ENCODE assay signal across 8 cellular contexts in genomic region chr1:108877858-108878257, GRCh38.
A peak's percentile ranks its signal among the peaks of the same experiment; 100 is the strongest.
DNase-seq lines count a peak whose midpoint lies in the region; ATAC-seq lines count a peak whose summit lies in the region.

No MANE protein-coding gene starts in this region.

- H3K27me3 ChIP-seq in rectal smooth muscle tissue (ENCODE audit: control insufficient read depth, insufficient read depth, low read length) = no peaks in the 10 kb centered on the region

- H3K4me1 ChIP-seq in rectal smooth muscle tissue (ENCODE audit: control insufficient read depth, insufficient read depth, low read length) = no peaks in the 10 kb centered on the region

- no peak overlapping the region for H3K27ac ChIP-seq in SK-N-MC
- peak overlapping the region; percentile 76 for H3K27ac ChIP-seq in rectal smooth muscle tissue (ENCODE audit: low read depth, low read length)

- no peak overlapping the region for H3K27ac Mint-ChIP-seq in activated naive CD4-positive, alpha-beta T cell treated with anti-CD3 and anti-CD28 coated beads, Interleukin-2, amount 10 ng/mL, durations not matched to agents 7 days and 5 days

- peak overlapping the region; percentile 96 for H3K4me3 Mint-ChIP-seq in activated naive CD4-positive, alpha-beta T cell treated with anti-CD3 and anti-CD28 coated beads, Interleukin-2, amount 10 ng/mL, durations not matched to agents 7 days and 5 days

- DNase-seq in activated naive CD4-positive, alpha-beta T cell treated with anti-CD3 and anti-CD28 coated beads, Interleukin-2, amount 10 ng/mL, durations not matched to agents 7 days and 5 days = no peak
- no peak for DNase-seq in activated naive CD4-positive, alpha-beta T cell (lab: John Stamatoyannopoulos, UW)
- DNase-seq in SK-N-MC (ENCODE audit: low read depth, low spot score) (no peak), fibroblast of peridontal ligament (ENCODE audit: extremely low read depth) (peak; percentile 29), NCI-H1694 treated with DMSO at 0.1 percent for 48 hours (lab: John Stamatoyannopoulos, UW) (no peak)

- H3K9ac ChIP-seq in SK-N-MC (ENCODE audit: insufficient read length) (peak overlapping the region; percentile 82), rectal smooth muscle tissue (ENCODE audit: low read length) (peak overlapping the region; percentile 38)

- no peak for ATAC-seq in HG02678 (IDR thresholded peaks at IDR 0.05; ENCODE audit: unreplicated experiment)
- ATAC-seq in HG02885 (IDR thresholded peaks at IDR 0.05; ENCODE audit: poor library complexity, unreplicated experiment) = no peak

- H3K4me1 Mint-ChIP-seq in activated naive CD4-positive, alpha-beta T cell treated with anti-CD3 and anti-CD28 coated beads, Interleukin-2, amount 10 ng/mL, durations not matched to agents 7 days and 5 days = peaks cover 26% of the 10 kb centered on the region

- peaks cover 8% of the 10 kb centered on the region for H3K36me3 Mint-ChIP-seq in activated naive CD4-positive, alpha-beta T cell treated with anti-CD3 and anti-CD28 coated beads, Interleukin-2, amount 10 ng/mL, durations not matched to agents 7 days and 5 days

- H3K4me3 ChIP-seq in SK-N-MC (peak overlapping the region; percentile 90), rectal smooth muscle tissue (ENCODE audit: low read length) (peak overlapping the region; percentile 96)

- CTCF ChIA-PET in activated naive CD4-positive, alpha-beta T cell treated with anti-CD3 and anti-CD28 coated beads, Interleukin-2, amount 10 ng/mL, durations not matched to agents 7 days and 5 days (lab: Charles Lee) = no interaction called here

- H3K9me3 ChIP-seq in SK-N-MC (ENCODE audit: low read depth, low read length) = no peaks in the 10 kb centered on the region

- H3K27me3 Mint-ChIP-seq in activated naive CD4-positive, alpha-beta T cell treated with anti-CD3 and anti-CD28 coated beads, Interleukin-2, amount 10 ng/mL, durations not matched to agents 7 days and 5 days = peaks cover 35% of the 10 kb centered on the region

- H3K9me3 Mint-ChIP-seq in activated naive CD4-positive, alpha-beta T cell treated with anti-CD3 and anti-CD28 coated beads, Interleukin-2, amount 10 ng/mL, durations not matched to agents 7 days and 5 days = no peaks in the 10 kb centered on the region

- H3K36me3 ChIP-seq in SK-N-MC (ENCODE audit: insufficient read depth, low read length) = no peaks in the 10 kb centered on the region
- no peaks in the 10 kb centered on the region for H3K36me3 ChIP-seq in rectal smooth muscle tissue (ENCODE audit: control insufficient read depth, insufficient read depth, low read length)
